8 cellular contexts compared by ENCODE assay signal in the genomic region with DNA sequence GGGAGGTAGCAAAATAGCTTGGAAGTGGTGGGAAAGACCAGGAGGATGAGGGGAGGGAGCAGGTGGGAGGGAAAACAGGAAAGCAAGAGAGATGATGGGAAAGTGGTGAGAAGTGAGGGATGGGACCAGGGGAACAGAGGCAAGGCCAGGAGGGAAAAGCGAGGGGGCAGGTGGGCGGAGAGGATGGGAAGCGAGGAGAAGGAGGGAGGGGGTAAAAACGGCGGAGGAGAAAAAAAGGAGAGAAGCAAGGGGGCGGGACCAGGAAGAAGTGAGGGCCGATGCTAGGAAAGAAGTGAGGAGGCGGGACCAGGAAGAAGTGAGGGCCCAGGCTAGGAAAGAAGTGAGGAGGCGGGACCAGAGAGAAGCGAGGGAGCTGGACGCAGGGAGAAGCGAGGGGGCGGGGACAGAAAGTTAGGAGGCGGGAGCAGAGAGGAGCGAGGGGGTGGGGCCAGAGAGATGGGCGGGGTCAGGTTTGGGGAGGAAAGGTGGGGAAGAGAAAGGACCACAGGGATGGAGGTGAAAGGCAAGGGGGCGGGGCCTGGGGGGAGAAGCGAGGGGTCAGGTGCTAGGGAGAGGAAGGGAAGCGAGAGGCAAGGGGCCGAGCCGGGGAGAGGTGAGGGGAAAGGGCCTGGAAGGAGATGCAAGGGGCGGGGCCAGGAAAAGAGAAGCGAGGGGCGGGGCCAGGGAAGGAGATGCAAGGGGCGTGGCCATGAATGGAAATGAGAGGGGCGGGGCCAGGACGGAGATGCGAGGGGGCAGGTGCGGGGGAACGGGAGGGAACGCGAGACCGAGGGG. TPM values are rescaled to one million over a fixed set of nuclear protein-coding genes. Genes with fewer than 3 reads are reported as not detected.
DNase-seq lines count a peak whose midpoint lies in the region; ATAC-seq and TF ChIP-seq lines count a peak whose summit lies in the region.

No MANE protein-coding gene starts in this region.

- TF ChIP-seq EP300 in tibial nerve (IDR thresholded peaks at IDR 0.05) = no peak

- peak; percentile 3 for ATAC-seq in GM19351 (IDR thresholded peaks at IDR 0.05; ENCODE audit: unreplicated experiment)

- H3K4me3 ChIP-seq in adrenal gland (peak overlapping the region in 2 of 4 donors; percentile 96 to 98), left ventricle myocardium inferior (peak overlapping the region; percentile 100), tibial nerve (peak overlapping the region; percentile 87 to 100 (median 98))

- H3K36me3 ChIP-seq in adrenal gland (replicated peaks in 1 of 2) (no peaks in the 10 kb centered on the region), left ventricle myocardium inferior (no peaks in the 10 kb centered on the region), tibial nerve (no peaks in the 10 kb centered on the region)

- H3K9me3 ChIP-seq in adrenal gland (replicated peaks in 1 of 3) = no peaks in the 10 kb centered on the region
- no peaks in the 10 kb centered on the region for H3K9me3 ChIP-seq in left ventricle myocardium inferior (replicated peaks)
- H3K9me3 ChIP-seq in tibial nerve = no peaks in the 10 kb centered on the region

- intact Hi-C loops in adrenal gland (cut with DNase I) (loop anchor here (5.0 to 10.0 kb wide), 3 partner anchors 98 to 182 kb away; partner anchors contain the start of gene ARPC1A (in 1 of the 2)), left ventricle myocardium inferior (cut with micrococcal nuclease) (no loop called here), posterior cingulate gyrus (cut with DNase I) (loop anchor here (2.0 to 5.0 kb wide), 3 partner anchors 66 to 184 kb away; partner anchors contain the start of gene ARPC1A)

- 5 to 11% (median 7%) methylated on average over 17 to 33 of the region's 33 CpGs for WGBS in adrenal gland, 4 donors
- 6 to 8% methylated on average over 23 to 33 of the region's 33 CpGs for WGBS in tibial nerve, 2 donors

- H3K4me1 ChIP-seq in adrenal gland (replicated peaks in 1 of 2) (peaks cover 22 to 46% of the 10 kb centered on the region in 2 donors), left ventricle myocardium inferior (peaks cover 56% of the 10 kb centered on the region), tibial nerve (peaks cover 0 to 51% (median 23%) of the 10 kb centered on the region in 4 donors)

- TF ChIP-seq CTCF in 22Rv1 (IDR thresholded peaks at IDR 0.05) = no peak
- no peak for TF ChIP-seq CTCF in adrenal gland (IDR thresholded peaks at IDR 0.05)
- no peak for TF ChIP-seq CTCF in left ventricle myocardium inferior (IDR thresholded peaks at IDR 0.05; ENCODE audit: borderline replicate concordance)
- no peak for TF ChIP-seq CTCF in tibial nerve (IDR thresholded peaks at IDR 0.05)

- DNase-seq in NCI-H1417 (lab: John Stamatoyannopoulos, UW) (peak; percentile 72 to 94 (median 92)), T-helper 1 cell (peak; percentile 88 to 96 (median 92)), adrenal gland (peak; percentile 97 to 100 (median 98)), left ventricle myocardium inferior (peak; percentile 91), posterior cingulate gyrus (peak; percentile 77 to 98 (median 92)), tibial nerve (ENCODE audit: low spot score in 2 of 2) (peak; percentile 96 to 99)

- H3K27ac ChIP-seq in 22Rv1 (peak overlapping the region; percentile 95), adrenal gland (peak overlapping the region; percentile 75 to 100 (median 96)), left ventricle myocardium inferior (replicated peaks) (peak overlapping the region; percentile 99), tibial nerve (peak overlapping the region; percentile 99 to 100 (median 100))

- peak in 1 of 2 donors; percentile 6 for TF ChIP-seq POLR2A in adrenal gland (IDR thresholded peaks at IDR 0.05)
- no peak for TF ChIP-seq POLR2A in tibial nerve (IDR thresholded peaks at IDR 0.05)

- H3K27me3 ChIP-seq in adrenal gland = no peaks in the 10 kb centered on the region
- H3K27me3 ChIP-seq in left ventricle myocardium inferior (ENCODE audit: low read depth) = no peaks in the 10 kb centered on the region
- H3K27me3 ChIP-seq in tibial nerve = no peaks in the 10 kb centered on the region

RNA-seq across cellular contexts. Expression of gene SMURF1, which starts 1.0 kb away (rescaled TPM):
- total RNA-seq in adrenal gland (10 to 100 TPM; 16.7 to 40.3 (median 23.0) TPM), left ventricle myocardium inferior (10.0 TPM), tibial nerve (10 to 100 TPM; 28.2 to 35.4 (median 31.1) TPM)
- polyA plus RNA-seq in adrenal gland = 10 to 100 TPM in 2 of 3 donors, 1 to 10 TPM in 1; 8.9 to 16.7 (median 14.8) TPM
